12 cellular contexts compared by ENCODE assay signal in genomic region chr11:112017538-112017937, GRCh38. TPM values are rescaled to one million over a fixed set of nuclear protein-coding genes. Genes with fewer than 3 reads are reported as not detected.
DNase-seq lines count a peak whose midpoint lies in the region; ATAC-seq, FAIRE-seq and TF ChIP-seq lines count a peak whose summit lies in the region.
"Had no signal": no experiment of that assay in that cellular context is flagged by ENCODE, and none has a peak within 500 bp of the region (broad histone marks: within the 10 kb centered on the region; RNA-seq: fewer than 3 reads in every experiment).

No MANE protein-coding gene starts in this region.

- H3K4me1 Mint-ChIP-seq in MCF 10A (ENCODE audit: insufficient read depth, unreplicated experiment) = peaks cover 15% of the 10 kb centered on the region

- no peaks in the 10 kb centered on the region for H3K9me3 Mint-ChIP-seq in MCF 10A (ENCODE audit: unreplicated experiment)

- H3K27me3 Mint-ChIP-seq in MCF 10A (ENCODE audit: insufficient read depth, unreplicated experiment) = no peaks in the 10 kb centered on the region

- WGBS in HepG2 (ENCODE audit: low lambda C conversion rate) = 25% methylated on average over 4 of the region's 4 CpGs

- TF ChIP-seq POLR2A in breast epithelium (IDR thresholded peaks at IDR 0.05) (no peak), HepG2 (IDR thresholded peaks at IDR 0.05; ENCODE audit: insufficient read depth in 1 of 2, low read depth in 2 of 2, low read length in 2 of 2) (no peak)

- DNase-seq in MCF 10A (ENCODE audit: unreplicated experiment) = no peak
- no peak for DNase-seq in breast epithelium (ENCODE audit: low spot score in 2 of 2)
- DNase-seq in bronchial epithelial cell (ENCODE audit: low read depth) = peak; percentile 7
- DNase-seq in HepG2 (ENCODE audit: low spot score) = peak; percentile 35
- DNase-seq in tibial artery = no peak
- DNase-seq in H7 = no peak
- DNase-seq in OCI-LY7 (ENCODE audit: low spot score) = no peak
- DNase-seq in GDM1 (lab: John Stamatoyannopoulos, UW) = no peak
- DNase-seq: 8988T; activated CD4-positive, alpha-beta T cell treated with anti-CD3 and anti-CD28 coated beads, Interleukin-2, amount 50 U/mL, for 1 hour; islet precursor cell; SHP77 treated with DMSO at 0.1 percent for 48 hours had no signal

- H3K27me3 ChIP-seq in breast epithelium (no peaks in the 10 kb centered on the region), bronchial epithelial cell (ENCODE audit: control insufficient read depth, insufficient read depth, low read length) (no peaks in the 10 kb centered on the region), HepG2 (ENCODE audit: control insufficient read depth in 1 of 2, insufficient read depth in 2 of 2, low read length in 2 of 2) (no peaks in the 10 kb centered on the region), tibial artery (no peaks in the 10 kb centered on the region), H7 (ENCODE audit: control insufficient read depth, insufficient read depth, low read length) (no peaks in the 10 kb centered on the region)

- peak overlapping the region; percentile 27 for H3K27ac Mint-ChIP-seq in MCF 10A (ENCODE audit: low read depth, unreplicated experiment)

- intact Hi-C loops in MCF 10A (cut with micrococcal nuclease) = no loop called here
- intact Hi-C loops in breast epithelium (cut with DNase I; ENCODE audit: low total_unique reads) = no loop called here
- intact Hi-C loops in HepG2 (cut with micrococcal nuclease; ENCODE audit: unreplicated experiment) = no loop called here
- intact Hi-C loops in tibial artery (cut with DNase I; ENCODE audit: low total_unique reads) = no loop called here
- intact Hi-C loops in OCI-LY7 (cut with micrococcal nuclease; ENCODE audit: unreplicated experiment) = no loop called here

- H3K4me2 ChIP-seq in HepG2 (ENCODE audit: low read depth, low read length) = peak overlapping the region; percentile 6; the same call in 1 of the 2 replicates
- no peak overlapping the region for H3K4me2 ChIP-seq in OCI-LY7 (ENCODE audit: low read length)

- H3K4me3 ChIP-seq in breast epithelium (no peak overlapping the region), bronchial epithelial cell (ENCODE audit: low read depth, low read length) (no peak overlapping the region), HepG2 (replicated peaks in 1 of 3; ENCODE audit: insufficient read depth in 1 of 3, low read depth in 2 of 3, low read length in 3 of 3) (no peak overlapping the region; a peak in 1 of 6 replicates), tibial artery (no peak overlapping the region), H7 (ENCODE audit: insufficient read depth, low read depth, low read length) (no peak overlapping the region), OCI-LY7 (ENCODE audit: low read depth, low read length, poor library complexity, severe bottlenecking) (no peak overlapping the region)

- no peaks in the 10 kb centered on the region for H3K79me2 ChIP-seq in HepG2 (ENCODE audit: insufficient read depth, low read length)
- H3K79me2 ChIP-seq in OCI-LY7 (ENCODE audit: insufficient read depth, low read depth, low read length) = peaks cover 3% of the 10 kb centered on the region; the same call in 1 of the 2 replicates

- CTCF ChIA-PET in MCF 10A (lab: Yijun Ruan, JAX) = interaction anchor here (0.6 to 1.3 kb wide), 3 partner anchors 36 to 86 kb away, joined by 3 read pairs; no protein-coding TSS in a partner anchor
- CTCF ChIA-PET in HepG2 (lab: Yijun Ruan, JAX; ENCODE audit: low intra/inter-chr PET ratio, low total read pairs) = no interaction called here
- CTCF ChIA-PET in OCI-LY7 (lab: Charles Lee; ENCODE audit: unreplicated experiment) = interaction anchor here (1.0 kb wide), 1 partner anchor 20 kb away, joined by 3 read pairs; no protein-coding TSS in a partner anchor

- H3K4me3 Mint-ChIP-seq in MCF 10A (ENCODE audit: unreplicated experiment) = no peak overlapping the region

- ATAC-seq in HepG2 = peak; percentile 88

- BruUV-seq in MCF 10A (replicated peaks; lab: Mats Ljungman, UMichigan) (no TSS peak), HepG2 (replicated peaks; lab: Mats Ljungman, UMichigan) (no TSS peak), OCI-LY7 (replicated peaks; lab: Mats Ljungman, UMichigan) (no TSS peak)

- H4K20me1 ChIP-seq in HepG2 (ENCODE audit: insufficient read depth, low read length) (no peaks in the 10 kb centered on the region), OCI-LY7 (ENCODE audit: insufficient read depth, low read length) (no peaks in the 10 kb centered on the region)

- in situ Hi-C loops in HepG2 (cut with HindIII; ENCODE audit: extremely low pct_ligation_motif_present, low pct_unique_long_range_greater_than_20kb) = no loop called here

- H3K4me1 ChIP-seq in breast epithelium (no peaks in the 10 kb centered on the region), HepG2 (ENCODE audit: insufficient read depth, low read length) (peaks cover 23% of the 10 kb centered on the region), tibial artery (peaks cover 0 to 22% (median 13%) of the 10 kb centered on the region in 4 donors), OCI-LY7 (ENCODE audit: insufficient read depth, low read length, poor library complexity, severe bottlenecking) (peaks cover 2% of the 10 kb centered on the region)

- H3K9ac ChIP-seq in HepG2 (ENCODE audit: insufficient read depth, low read depth, low read length) = no peak overlapping the region

- TF ChIP-seq RAD21 in HepG2 (CRISPR knock-in tag; IDR thresholded peaks at IDR 0.05) = no peak

- POLR2A ChIA-PET in MCF 10A (lab: Yijun Ruan, JAX) = interaction anchor here (1.2 to 2.2 kb wide), 4 partner anchors 8 to 147 kb away, joined by 3 to 12 read pairs (median 5); partner anchors contain the start of gene ALG9
- POLR2A ChIA-PET in HepG2 (lab: Yijun Ruan, JAX) = interaction anchor here (1.2 to 2.1 kb wide), 3 partner anchors 7 to 12 kb away, joined by 3 to 24 read pairs (median 3); no protein-coding TSS in a partner anchor
- POLR2A ChIA-PET in OCI-LY7 (lab: Charles Lee) = interaction anchor here (0.7 to 0.8 kb wide), 2 partner anchors 21 to 460 kb away, joined by 3 read pairs; no protein-coding TSS in a partner anchor

- no peak for TF ChIP-seq CTCF in MCF 10A (IDR thresholded peaks at IDR 0.05; ENCODE audit: unreplicated experiment)
- TF ChIP-seq CTCF in breast epithelium (IDR thresholded peaks at IDR 0.05) = no peak
- no peak for TF ChIP-seq CTCF in bronchial epithelial cell (IDR thresholded peaks at IDR 0.05; ENCODE audit: insufficient read depth, low read length, severe bottlenecking)
- TF ChIP-seq CTCF in HepG2 (CRISPR knock-in tag; IDR thresholded peaks at IDR 0.05) = no peak
- no peak for TF ChIP-seq CTCF in tibial artery (IDR thresholded peaks at IDR 0.05)
- TF ChIP-seq CTCF in OCI-LY7 (conservative IDR thresholded peaks at IDR 0.05; ENCODE audit: low read length) = no peak

- H2AFZ ChIP-seq in HepG2 (ENCODE audit: low read length) = no peak overlapping the region
- H2AFZ ChIP-seq in OCI-LY7 (ENCODE audit: low read length) = no peak overlapping the region

- H3K36me3 ChIP-seq in breast epithelium = peaks cover 9% of the 10 kb centered on the region
- peaks cover 1% of the 10 kb centered on the region for H3K36me3 ChIP-seq in bronchial epithelial cell (ENCODE audit: control insufficient read depth, insufficient read depth, low read length)
- peaks cover 0 to 20% of the 10 kb centered on the region in 2 experiments; a peak in 4 of 5 replicates for H3K36me3 ChIP-seq in HepG2 (replicated peaks in 1 of 2; ENCODE audit: control insufficient read depth in 1 of 2, insufficient read depth in 2 of 2, low read length in 2 of 2)
- H3K36me3 ChIP-seq in tibial artery = peaks cover 26 to 51% (median 26%) of the 10 kb centered on the region in 3 donors
- no peaks in the 10 kb centered on the region for H3K36me3 ChIP-seq in H7 (replicated peaks; ENCODE audit: control insufficient read depth, insufficient read depth, low read length)
- H3K36me3 ChIP-seq in OCI-LY7 (ENCODE audit: insufficient read depth, low read length) = peaks cover 3% of the 10 kb centered on the region; the same call in 1 of the 2 replicates

- H3K9me3 ChIP-seq in breast epithelium (no peaks in the 10 kb centered on the region), HepG2 (ENCODE audit: low read length) (no peaks in the 10 kb centered on the region), tibial artery (no peaks in the 10 kb centered on the region), OCI-LY7 (ENCODE audit: low read length) (no peaks in the 10 kb centered on the region)

- peaks cover 37% of the 10 kb centered on the region for H3K36me3 Mint-ChIP-seq in MCF 10A (ENCODE audit: insufficient read depth, unreplicated experiment)

- H3K27ac ChIP-seq in breast epithelium (peak overlapping the region in 1 of 2 donors; percentile 57), HepG2 (ENCODE audit: extremely low read length, insufficient read depth, low read length) (peak overlapping the region; percentile 49), tibial artery (peak overlapping the region; percentile 54 to 66), OCI-LY7 (ENCODE audit: low read depth, low read length, poor library complexity, severe bottlenecking) (no peak overlapping the region)

- FAIRE-seq in bronchial epithelial cell (lab: Jason Lieb, UNC) (peak; percentile 13), HepG2 (lab: Jason Lieb, UNC) (peak; percentile 15)

- TF ChIP-seq EP300 in HepG2 (IDR thresholded peaks at IDR 0.05; ENCODE audit: low read depth in 2 of 2, low read length in 2 of 2) (peak in 1 of 2 experiments; percentile 81; a peak in 2 of 4 replicates), HepG2 (CRISPR knock-in tag; IDR thresholded peaks at IDR 0.05; ENCODE audit: borderline replicate concordance) (no peak)

- no peaks in the 10 kb centered on the region for H3K9me2 ChIP-seq in OCI-LY7 (ENCODE audit: insufficient read depth, low read length)

RNA-seq across cellular contexts. Expression of gene DLAT, which starts 7.7 kb away (rescaled TPM):
- 43.3 and 46.7 TPM in 2 replicates for total RNA-seq in MCF 10A (2022)
- total RNA-seq in breast epithelium = 10 to 100 TPM; 26.9 to 30.9 (median 27.5) TPM
- total RNA-seq in bronchial epithelial cell = 24.5 and 27.4 TPM in 2 replicates
- total RNA-seq in HepG2 (2016; rRNA removed; fragmentation: Illumina TruSeq; extraction: Trizol) = 62.2 and 73.2 TPM in 2 replicates
- total RNA-seq in HepG2 (2016; cell fraction: cytosol; rRNA removed; fragmentation: Illumina TruSeq; extraction: Trizol; ENCODE audit: low read depth) = 15.1 and 15.7 TPM in 2 replicates
- 63.4 and 67.7 TPM in 2 replicates for total RNA-seq in HepG2 (2016; cell fraction: insoluble cytoplasmic fraction; rRNA removed; fragmentation: Illumina TruSeq; extraction: Trizol)
- total RNA-seq in HepG2 (2016; cell fraction: membrane; rRNA removed; fragmentation: Illumina TruSeq; extraction: Trizol) = 30.4 and 35.5 TPM in 2 replicates
- total RNA-seq in HepG2 (2016; cell fraction: nucleus; rRNA removed; fragmentation: Illumina TruSeq; extraction: Trizol) = 32.8 and 36.5 TPM in 2 replicates
- polyA plus RNA-seq in HepG2 (2011; rRNA removed) = 21.5 and 26.4 TPM in 2 replicates
- 15.5 and 18.8 TPM in 2 replicates for polyA plus RNA-seq in HepG2 (2011; cell fraction: cytosol; rRNA removed)
- 9.0 and 9.7 TPM in 2 replicates for polyA plus RNA-seq in HepG2 (2011; cell fraction: nucleus; rRNA removed)
- 19.8 and 28.1 TPM in 2 replicates for polyA plus RNA-seq in HepG2 (2012)
- 7.9 TPM in 2 replicates for polyA plus RNA-seq in HepG2 (2016; cell fraction: cytosol; fragmentation: Illumina TruSeq; extraction: Trizol; ENCODE audit: low read depth)
- 71.4 and 72.1 TPM in 2 replicates for polyA plus RNA-seq in HepG2 (2016; cell fraction: insoluble cytoplasmic fraction; fragmentation: Illumina TruSeq; extraction: Trizol; ENCODE audit: low read depth)
- polyA plus RNA-seq in HepG2 (2016; cell fraction: membrane; fragmentation: Illumina TruSeq; extraction: Trizol; ENCODE audit: low read depth) = 18.4 and 21.2 TPM in 2 replicates
- polyA plus RNA-seq in HepG2 (2016; cell fraction: nucleus; fragmentation: Illumina TruSeq; extraction: Trizol; ENCODE audit: insufficient read depth, low read depth) = 37.6 and 38.9 TPM in 2 replicates
- 27.1 and 37.7 TPM in 2 replicates for polyA minus RNA-seq in HepG2 (2011; rRNA and poly(A)+ RNA removed; ENCODE audit: low replicate concordance)
- 30.4 and 33.5 TPM in 2 replicates for polyA minus RNA-seq in HepG2 (2011; cell fraction: cytosol; rRNA and poly(A)+ RNA removed)
- polyA minus RNA-seq in HepG2 (2011; cell fraction: nucleus; rRNA and poly(A)+ RNA removed) = 24.3 and 31.8 TPM in 2 replicates
- 94.0 and 105 TPM in 2 replicates for total RNA-seq in H7 (2014; rRNA removed; shearing (Covaris generic))
- total RNA-seq in OCI-LY7 (2014; rRNA removed; shearing (Covaris generic)) = 34.5 and 42.0 TPM in 2 replicates
- total RNA-seq in OCI-LY7 (2022) = 46.0 and 54.1 TPM in 2 replicates

RNA-seq across cellular contexts. Expression of gene PIH1D2, which starts 56.3 kb away (rescaled TPM):
- total RNA-seq in MCF 10A (2022) = 2.0 and 2.1 TPM in 2 replicates
- 1 to 10 TPM; 1.3 to 5.4 (median 3.3) TPM for total RNA-seq in breast epithelium
- 0.51 and 0.53 TPM in 2 replicates for total RNA-seq in bronchial epithelial cell
- total RNA-seq in HepG2 (2016; rRNA removed; fragmentation: Illumina TruSeq; extraction: Trizol) = 2.7 and 2.8 TPM in 2 replicates
- total RNA-seq in HepG2 (2016; cell fraction: cytosol; rRNA removed; fragmentation: Illumina TruSeq; extraction: Trizol; ENCODE audit: low read depth) = 0.53 and 1.0 TPM in 2 replicates
- 2.0 and 2.4 TPM in 2 replicates for total RNA-seq in HepG2 (2016; cell fraction: insoluble cytoplasmic fraction; rRNA removed; fragmentation: Illumina TruSeq; extraction: Trizol)
- total RNA-seq in HepG2 (2016; cell fraction: membrane; rRNA removed; fragmentation: Illumina TruSeq; extraction: Trizol) = 1.1 and 1.4 TPM in 2 replicates
- total RNA-seq in HepG2 (2016; cell fraction: nucleus; rRNA removed; fragmentation: Illumina TruSeq; extraction: Trizol) = 0.93 and 2.3 TPM in 2 replicates
- polyA plus RNA-seq in HepG2 (2011; rRNA removed) = 0.49 and 0.61 TPM in 2 replicates
- polyA plus RNA-seq in HepG2 (2011; cell fraction: cytosol; rRNA removed) = 0.23 and 0.24 TPM in 2 replicates
- 0.50 and 0.55 TPM in 2 replicates for polyA plus RNA-seq in HepG2 (2011; cell fraction: nucleus; rRNA removed)
- polyA plus RNA-seq in HepG2 (2012) = 0.24 and 0.52 TPM in 2 replicates
- polyA plus RNA-seq in HepG2 (2016; cell fraction: cytosol; fragmentation: Illumina TruSeq; extraction: Trizol; ENCODE audit: low read depth) = 0.49 and 0.62 TPM in 2 replicates
- 1.7 and 2.2 TPM in 2 replicates for polyA plus RNA-seq in HepG2 (2016; cell fraction: insoluble cytoplasmic fraction; fragmentation: Illumina TruSeq; extraction: Trizol; ENCODE audit: low read depth)
- 0.73 and 0.88 TPM in 2 replicates for polyA plus RNA-seq in HepG2 (2016; cell fraction: membrane; fragmentation: Illumina TruSeq; extraction: Trizol; ENCODE audit: low read depth)
- polyA plus RNA-seq in HepG2 (2016; cell fraction: nucleus; fragmentation: Illumina TruSeq; extraction: Trizol; ENCODE audit: insufficient read depth, low read depth) = 1.6 and 2.0 TPM in 2 replicates
- 0.16 and 0.65 TPM in 2 replicates for polyA minus RNA-seq in HepG2 (2011; rRNA and poly(A)+ RNA removed; ENCODE audit: low replicate concordance)
- not detected in 2 replicates for polyA minus RNA-seq in HepG2 (2011; cell fraction: cytosol; rRNA and poly(A)+ RNA removed)
- 0.52 and 1.1 TPM in 2 replicates for polyA minus RNA-seq in HepG2 (2011; cell fraction: nucleus; rRNA and poly(A)+ RNA removed)
- total RNA-seq in H7 (2014; rRNA removed; shearing (Covaris generic)) = 0.37 and 1.0 TPM in 2 replicates
- total RNA-seq in OCI-LY7 (2014; rRNA removed; shearing (Covaris generic)) = 0.95 and 1.3 TPM in 2 replicates
- 0.61 and 2.6 TPM in 2 replicates for total RNA-seq in OCI-LY7 (2022)

RNA-seq across cellular contexts. Expression of gene NKAPD1, which starts 56.6 kb away (rescaled TPM):
- 25.1 and 27.5 TPM in 2 replicates for total RNA-seq in MCF 10A (2022)
- total RNA-seq in breast epithelium = 10 to 100 TPM; 13.1 to 16.1 (median 14.7) TPM
- 23.3 and 24.5 TPM in 2 replicates for total RNA-seq in bronchial epithelial cell
- total RNA-seq in HepG2 (2016; rRNA removed; fragmentation: Illumina TruSeq; extraction: Trizol) = 22.5 and 31.8 TPM in 2 replicates
- 5.5 and 7.1 TPM in 2 replicates for total RNA-seq in HepG2 (2016; cell fraction: cytosol; rRNA removed; fragmentation: Illumina TruSeq; extraction: Trizol; ENCODE audit: low read depth)
- total RNA-seq in HepG2 (2016; cell fraction: insoluble cytoplasmic fraction; rRNA removed; fragmentation: Illumina TruSeq; extraction: Trizol) = 24.1 and 31.3 TPM in 2 replicates
- 21.5 and 25.6 TPM in 2 replicates for total RNA-seq in HepG2 (2016; cell fraction: membrane; rRNA removed; fragmentation: Illumina TruSeq; extraction: Trizol)
- 12.3 and 17.7 TPM in 2 replicates for total RNA-seq in HepG2 (2016; cell fraction: nucleus; rRNA removed; fragmentation: Illumina TruSeq; extraction: Trizol)
- 8.3 and 11.2 TPM in 2 replicates for polyA plus RNA-seq in HepG2 (2011; rRNA removed)
- polyA plus RNA-seq in HepG2 (2011; cell fraction: cytosol; rRNA removed) = 5.9 and 8.2 TPM in 2 replicates
- polyA plus RNA-seq in HepG2 (2011; cell fraction: nucleus; rRNA removed) = 3.1 and 4.5 TPM in 2 replicates
- 15.3 and 16.6 TPM in 2 replicates for polyA plus RNA-seq in HepG2 (2012)
- polyA plus RNA-seq in HepG2 (2016; cell fraction: cytosol; fragmentation: Illumina TruSeq; extraction: Trizol; ENCODE audit: low read depth) = 5.3 and 5.9 TPM in 2 replicates
- 31.6 and 37.6 TPM in 2 replicates for polyA plus RNA-seq in HepG2 (2016; cell fraction: insoluble cytoplasmic fraction; fragmentation: Illumina TruSeq; extraction: Trizol; ENCODE audit: low read depth)
- 13.7 and 14.2 TPM in 2 replicates for polyA plus RNA-seq in HepG2 (2016; cell fraction: membrane; fragmentation: Illumina TruSeq; extraction: Trizol; ENCODE audit: low read depth)
- 17.2 and 18.1 TPM in 2 replicates for polyA plus RNA-seq in HepG2 (2016; cell fraction: nucleus; fragmentation: Illumina TruSeq; extraction: Trizol; ENCODE audit: insufficient read depth, low read depth)
- 7.3 and 9.0 TPM in 2 replicates for polyA minus RNA-seq in HepG2 (2011; rRNA and poly(A)+ RNA removed; ENCODE audit: low replicate concordance)
- polyA minus RNA-seq in HepG2 (2011; cell fraction: cytosol; rRNA and poly(A)+ RNA removed) = 8.0 and 9.8 TPM in 2 replicates
- 9.3 and 14.2 TPM in 2 replicates for polyA minus RNA-seq in HepG2 (2011; cell fraction: nucleus; rRNA and poly(A)+ RNA removed)
- total RNA-seq in H7 (2014; rRNA removed; shearing (Covaris generic)) = 15.8 and 20.0 TPM in 2 replicates
- 21.3 and 39.6 TPM in 2 replicates for total RNA-seq in OCI-LY7 (2014; rRNA removed; shearing (Covaris generic))
- total RNA-seq in OCI-LY7 (2022) = 30.7 and 31.1 TPM in 2 replicates

Comparison
In these comparisons a context has a peak if more than half of its experiments do, and no peak if none do; other contexts are left out.
1. DNase-seq: peak in bronchial epithelial cell (single experiment) and HepG2 (single experiment); none in MCF 10A (single experiment), breast epithelium (0 of 2), tibial artery (0 of 2), H7 (single experiment), OCI-LY7 (single experiment) and GDM1 (single experiment).